Comparison of ENCODE assay signal across 11 cellular contexts in the genomic region with DNA sequence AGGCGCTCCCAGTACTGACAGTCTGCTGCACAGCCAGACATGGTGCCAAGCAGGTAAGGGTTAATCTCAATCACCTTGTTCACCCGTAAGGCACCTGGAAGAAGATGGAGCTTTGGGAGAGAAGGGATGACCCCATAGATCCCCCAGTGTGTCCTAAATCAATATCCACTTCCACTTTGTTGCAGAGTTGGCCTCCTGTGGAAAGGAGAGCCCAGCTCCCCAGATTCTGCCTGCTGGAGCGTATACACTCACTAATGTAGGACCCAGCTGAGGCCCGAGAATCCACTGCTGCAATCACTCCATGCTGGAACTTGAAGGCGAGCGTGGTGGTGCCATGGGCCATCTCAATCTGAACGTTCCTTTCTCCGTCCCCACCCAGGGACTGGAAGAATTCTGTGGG. TPM values are rescaled to one million over a fixed set of nuclear protein-coding genes. Genes with fewer than 3 reads are reported as not detected.
DNase-seq lines count a peak whose midpoint lies in the region; ATAC-seq, FAIRE-seq and TF ChIP-seq lines count a peak whose summit lies in the region.
"Had no signal": no experiment of that assay in that cellular context is flagged by ENCODE, and none has a peak within 500 bp of the region (broad histone marks: within the 10 kb centered on the region; RNA-seq: fewer than 3 reads in every experiment).

No MANE protein-coding gene starts in this region.

- TF ChIP-seq POLR2A in gastroesophageal sphincter (IDR thresholded peaks at IDR 0.05): no peak
- TF ChIP-seq POLR2A in spleen (IDR thresholded peaks at IDR 0.05): no peak

- H3K27ac ChIP-seq in RWPE1: peak overlapping the region; percentile 23; the same call in 1 of the 2 replicates
- peak overlapping the region in 3 of 4 donors; percentile 93 to 95 (median 94) for H3K27ac ChIP-seq in gastroesophageal sphincter
- peak overlapping the region; percentile 14 to 100 (median 99) for H3K27ac ChIP-seq in spleen

- no peak for TF ChIP-seq EP300 in gastroesophageal sphincter (IDR thresholded peaks at IDR 0.05)

- H3K36me3 ChIP-seq in gastroesophageal sphincter: peaks cover 0 to 52% of the 10 kb centered on the region in 2 donors
- H3K36me3 ChIP-seq in spleen: peaks cover 0 to 61% (median 50%) of the 10 kb centered on the region in 6 donors

- H3K4me3 ChIP-seq in gastroesophageal sphincter (peak overlapping the region in 1 of 2 donors; percentile 81), spleen (peak overlapping the region; percentile 67 to 92 (median 84))
- H3K4me3 ChIP-seq: K562 had no signal

- peaks cover 0 to 62% (median 3%) of the 10 kb centered on the region in 3 donors for H3K4me1 ChIP-seq in gastroesophageal sphincter
- H3K4me1 ChIP-seq in spleen: peaks cover 62 to 85% (median 79%) of the 10 kb centered on the region in 6 donors

- 90 to 100% methylated on average over 1 to 2 of the region's 8 CpGs for WGBS in gastroesophageal sphincter (ENCODE audit: low coverage in 1 of 2), 2 donors
- WGBS in spleen, 5 donors: 59 to 65% (median 63%) methylated on average over 8 of the region's 8 CpGs

- ATAC-seq in gastroesophageal sphincter (no peak), left colon (no peak)
- ATAC-seq: K562 had no signal

- H3K9me3 ChIP-seq in gastroesophageal sphincter: no peaks in the 10 kb centered on the region
- H3K9me3 ChIP-seq in spleen: no peaks in the 10 kb centered on the region

- TF ChIP-seq CTCF in RWPE1 (conservative IDR thresholded peaks at IDR 0.05; ENCODE audit: low read depth) (no peak), gastroesophageal sphincter (IDR thresholded peaks at IDR 0.05) (no peak), spleen (IDR thresholded peaks at IDR 0.05 in 8 of 11, conservative IDR thresholded peaks at IDR 0.05 in 3 of 11) (no peak)

- H3K27me3 ChIP-seq in gastroesophageal sphincter (no peaks in the 10 kb centered on the region), spleen (replicated peaks in 1 of 7) (no peaks in the 10 kb centered on the region)

- FAIRE-seq in GM18507 (lab: Jason Lieb, UNC): peak; percentile 38
- FAIRE-seq: K562 had no signal

- POLR2A ChIA-PET in RWPE1 (lab: Yijun Ruan, JAX; ENCODE audit: low non-redundant PET): no interaction called here

- no peak for DNase-seq in GM18507 (ENCODE audit: extremely low spot score, insufficient read length, low read depth)
- no peak for DNase-seq in RWPE1 (ENCODE audit: low spot score)
- no peak for DNase-seq in spleen
- no peak for DNase-seq in SKM-1 (lab: John Stamatoyannopoulos, UW; ENCODE audit: unreplicated experiment)
- no peak for DNase-seq in left colon
- no peak for DNase-seq in NCI-H1930 (lab: John Stamatoyannopoulos, UW)
- DNase-seq: SHP77; stimulated activated naive CD4-positive, alpha-beta T cell treated with Interleukin-2 at 50 U/mL for 16 hours had no signal

- CTCF ChIA-PET in RWPE1 (lab: Yijun Ruan, JAX): interaction anchor here (1.7 kb wide), 1 partner anchor 25 kb away, joined by 6 read pairs; no protein-coding TSS in a partner anchor

- intact Hi-C loops in spleen (cut with DNase I; ENCODE audit: low total_unique reads) (no loop called here), left colon (cut with DNase I, micrococcal nuclease) (no loop called here)

RNA-seq across cellular contexts. Expression of a gene that starts 1.2 kb away (rescaled TPM):
- total RNA-seq in gastroesophageal sphincter (10 to 100 TPM; 20.2 to 49.9 (median 36.7) TPM), spleen (100 to 1,000 TPM; 109 to 156 (median 147) TPM), left colon (100 to 1,000 TPM; 110 to 168 TPM)
- 100 to 1,000 TPM; 248 to 288 (median 279) TPM for polyA plus RNA-seq in spleen

RNA-seq across cellular contexts. Expression of a gene that starts 4.2 kb away (rescaled TPM):
- total RNA-seq in gastroesophageal sphincter (10 to 100 TPM in 3 of 4 donors, 1 to 10 TPM in 1; 6.9 to 16.0 (median 11.1) TPM), spleen (100 to 1,000 TPM in 1 of 7 donors, 10 to 100 TPM in 6; 33.0 to 106 (median 77.9) TPM), left colon (100 to 1,000 TPM in 1 of 2 donors, 10 to 100 TPM in 1; 38.9 to 109 TPM)
- 10 to 100 TPM; 26.4 to 40.9 (median 34.0) TPM for polyA plus RNA-seq in spleen

RNA-seq across cellular contexts. Expression of a gene that starts 10.8 kb away (rescaled TPM):
- total RNA-seq in gastroesophageal sphincter (10 to 100 TPM; 24.6 to 41.8 (median 26.5) TPM), spleen (100 to 1,000 TPM; 108 to 172 (median 147) TPM), left colon (100 to 1,000 TPM in 1 of 2 donors, 10 to 100 TPM in 1; 73.5 to 118 TPM)
- polyA plus RNA-seq in spleen: 100 to 1,000 TPM in 2 of 3 donors, 10 to 100 TPM in 1; 98.5 to 154 (median 133) TPM

RNA-seq across cellular contexts. Expression of a gene that starts 11.3 kb away (rescaled TPM):
- total RNA-seq in gastroesophageal sphincter: 10 to 100 TPM; 12.9 to 19.7 (median 15.8) TPM
- total RNA-seq in spleen: 100 to 1,000 TPM; 141 to 206 (median 169) TPM
- polyA plus RNA-seq in spleen: 100 to 1,000 TPM; 172 to 328 (median 204) TPM
- 10 to 100 TPM; 26.3 to 72.2 TPM for total RNA-seq in left colon

RNA-seq across cellular contexts. Expression of a gene that starts 25.9 kb away (rescaled TPM):
- total RNA-seq in gastroesophageal sphincter: under 1 TPM in 2 of 4 donors, not detected in 2; 0.37 to 0.40 TPM
- 10 to 100 TPM; 30.7 to 50.7 (median 43.9) TPM for total RNA-seq in spleen
- 100 to 1,000 TPM; 112 to 179 (median 141) TPM for polyA plus RNA-seq in spleen
- 1 to 10 TPM in 1 of 2 donors, under 1 TPM in 1; 0.64 to 1.7 TPM for total RNA-seq in left colon
- total RNA-seq: renal cortical epithelial cell had no signal

Comparison
In these comparisons a context has a peak if more than half of its experiments do, and no peak if none do; other contexts are left out.
1. H3K27ac ChIP-seq: peak in every context shown above with its lines; median percentile 99 in spleen; 94 in gastroesophageal sphincter; 23 in RWPE1.